8 cellular contexts compared by ENCODE assay signal in genomic region chr17:3668279-3669084, GRCh38. TPM values are rescaled to one million over a fixed set of nuclear protein-coding genes. Genes with fewer than 3 reads are reported as not detected.
A peak's percentile ranks its signal among the peaks of the same experiment; 100 is the strongest.
DNase-seq lines count a peak whose midpoint lies in the region; ATAC-seq and TF ChIP-seq lines count a peak whose summit lies in the region.

Gene EMC6, plus strand, starts transcription at chr17:3668812. Its CDS starts 335 bp downstream, at chr17:3669147.
Gene TAX1BP3, minus strand, starts transcription at chr17:3668578. Its CDS starts 52 bp downstream, at chr17:3668526.

- peaks cover 18% of the 10 kb centered on the region for H3K79me2 ChIP-seq in OCI-LY3 (ENCODE audit: low read length)

- BruUV-seq in Calu3 (replicated peaks; lab: Mats Ljungman, UMichigan), result no TSS peak

- intact Hi-C loops in Calu3 (cut with micrococcal nuclease; ENCODE audit: unreplicated experiment), result no loop called here

- H3K36me3 Mint-ChIP-seq in Calu3 (ENCODE audit: insufficient read depth, unreplicated experiment) (peaks cover 65% of the 10 kb centered on the region), endothelial cell (ENCODE audit: low read depth, unreplicated experiment) (peaks cover 17% of the 10 kb centered on the region), mesothelial cell of epicardium (peaks cover 12% of the 10 kb centered on the region)

- peaks cover 9% of the 10 kb centered on the region; the same call in 1 of the 2 replicates for H3K4me1 ChIP-seq in OCI-LY3 (ENCODE audit: low read length)

- H3K9ac ChIP-seq in OCI-LY3 (ENCODE audit: low read length), result peak within 1 kb of the TSS; percentile 76

- peak within 1 kb of the TSS; percentile 45; the same call in 1 of the 2 replicates for H2AFZ ChIP-seq in OCI-LY3 (ENCODE audit: low read depth, low read length)

- H3K9me3 Mint-ChIP-seq in Calu3 (ENCODE audit: low read depth, unreplicated experiment), result no peaks in the 10 kb centered on the region
- H3K9me3 Mint-ChIP-seq in endothelial cell (ENCODE audit: unreplicated experiment), result no peaks in the 10 kb centered on the region
- no peaks in the 10 kb centered on the region for H3K9me3 Mint-ChIP-seq in mesothelial cell of epicardium

- DNase-seq in Calu3 (peak; percentile 96), HuH-7 (ENCODE audit: low spot score) (peak; percentile 96), endothelial cell (ENCODE audit: low spot score) (peak; percentile 100), mesothelial cell of epicardium (ENCODE audit: low spot score in 2 of 2, unreplicated experiment in 2 of 2) (peak; percentile 99 to 100)
- peak; percentile 100 for DNase-seq in activated CD8-positive, alpha-beta memory T cell treated with anti-CD3 and anti-CD28 coated beads, Interleukin-2, amount 50 U/mL, for 48 hours
- peak; percentile 99 for DNase-seq in stimulated activated CD8-positive, alpha-beta memory T cell treated with anti-CD3 and anti-CD28 coated beads, Interleukin-15, amount 100 ng/mL, for 48 hours (ENCODE audit: low read depth in 2 of 2)

- no peaks in the 10 kb centered on the region for H3K36me3 ChIP-seq in OCI-LY3 (replicated peaks; ENCODE audit: low read depth, low read length)

- peak within 1 kb of the TSS; percentile 91 for H3K4me3 Mint-ChIP-seq in Calu3 (ENCODE audit: low read depth, unreplicated experiment)
- H3K4me3 Mint-ChIP-seq in endothelial cell (ENCODE audit: unreplicated experiment), result peak within 1 kb of the TSS; percentile 98
- peak within 1 kb of the TSS; percentile 85 for H3K4me3 Mint-ChIP-seq in mesothelial cell of epicardium

- H3K4me1 Mint-ChIP-seq in Calu3 (ENCODE audit: low read depth, unreplicated experiment) (peaks cover 10% of the 10 kb centered on the region), endothelial cell (ENCODE audit: unreplicated experiment) (peaks cover 19% of the 10 kb centered on the region), mesothelial cell of epicardium (peaks cover 32% of the 10 kb centered on the region)

- ATAC-seq in GM21447 (IDR thresholded peaks at IDR 0.05; ENCODE audit: unreplicated experiment), result peak; percentile 83

- H3K4me2 ChIP-seq in OCI-LY3 (ENCODE audit: low read length), result peak within 1 kb of the TSS; percentile 96

- TF ChIP-seq CTCF in Calu3 (IDR thresholded peaks at IDR 0.05; ENCODE audit: unreplicated experiment) (no peak), OCI-LY3 (IDR thresholded peaks at IDR 0.05; ENCODE audit: low read depth, low read length) (no peak), endothelial cell (IDR thresholded peaks at IDR 0.05; ENCODE audit: unreplicated experiment) (no peak), mesothelial cell of epicardium (IDR thresholded peaks at IDR 0.05; ENCODE audit: unreplicated experiment) (no peak)

- H3K27me3 Mint-ChIP-seq in Calu3 (ENCODE audit: unreplicated experiment), result no peaks in the 10 kb centered on the region
- peaks cover 18% of the 10 kb centered on the region for H3K27me3 Mint-ChIP-seq in endothelial cell (ENCODE audit: unreplicated experiment)
- no peaks in the 10 kb centered on the region for H3K27me3 Mint-ChIP-seq in mesothelial cell of epicardium (ENCODE audit: low read depth)

- no peaks in the 10 kb centered on the region for H3K27me3 ChIP-seq in OCI-LY3 (ENCODE audit: low read depth, low read length)

- CTCF ChIA-PET in Calu3 (lab: Charles Lee), result interaction anchor here (0.5 to 0.6 kb wide), 2 partner anchors 14 to 45 kb away, joined by 4 read pairs; no protein-coding TSS in a partner anchor

- H3K9me3 ChIP-seq in OCI-LY3 (ENCODE audit: insufficient read depth, low read length), result no peaks in the 10 kb centered on the region

- peak within 1 kb of the TSS; percentile 44 for H3K27ac ChIP-seq in OCI-LY3 (ENCODE audit: low read length)

- no peaks in the 10 kb centered on the region for H4K20me1 ChIP-seq in OCI-LY3 (ENCODE audit: insufficient read depth, low read length)

- peak within 1 kb of the TSS; percentile 91 for H3K4me3 ChIP-seq in OCI-LY3 (ENCODE audit: low read length)

- H3K27ac Mint-ChIP-seq in Calu3 (ENCODE audit: unreplicated experiment) (peak within 1 kb of the TSS; percentile 82), endothelial cell (ENCODE audit: unreplicated experiment) (peak within 1 kb of the TSS; percentile 90), mesothelial cell of epicardium (peak within 1 kb of the TSS; percentile 99)

RNA-seq across cellular contexts. Expression of gene EMC6, which starts in this region (rescaled TPM):
- total RNA-seq in Calu3 (2022) (38.2 and 42.9 TPM in 2 replicates), endothelial cell (ENCODE audit: unreplicated experiment) (43.0 TPM), mesothelial cell of epicardium (33.1 to 36.5 TPM (median 33.6 TPM) in 3 replicates)

RNA-seq across cellular contexts. Expression of gene TAX1BP3, which starts in this region (rescaled TPM):
- total RNA-seq in Calu3 (2022), result 63.9 and 66.1 TPM in 2 replicates
- 148 TPM for total RNA-seq in endothelial cell (ENCODE audit: unreplicated experiment)
- total RNA-seq in mesothelial cell of epicardium, result 133 to 136 TPM (median 135 TPM) in 3 replicates

Comparison
In these comparisons a context has a peak if more than half of its experiments do, and no peak if none do; other contexts are left out.
1. Peak in every context shown above with its lines: DNase-seq, ATAC-seq, H3K4me3 ChIP-seq and H3K27ac ChIP-seq.